9 cellular contexts compared by ENCODE assay signal in genomic region chr20:33005132-33005566, GRCh38. TPM values are rescaled to one million over a fixed set of nuclear protein-coding genes. Genes with fewer than 3 reads are reported as not detected.
DNase-seq lines count a peak whose midpoint lies in the region; ATAC-seq and TF ChIP-seq lines count a peak whose summit lies in the region.
"Had no signal": no experiment of that assay in that cellular context is flagged by ENCODE, and none has a peak within 500 bp of the region (broad histone marks: within the 10 kb centered on the region; RNA-seq: fewer than 3 reads in every experiment).

No MANE protein-coding gene starts in this region.

- POLR2A ChIA-PET in OCI-LY7 (lab: Charles Lee): no interaction called here

- H3K36me3 ChIP-seq in heart left ventricle (no peaks in the 10 kb centered on the region), OCI-LY7 (ENCODE audit: insufficient read depth, low read length) (no peaks in the 10 kb centered on the region), testis (ENCODE audit: low read depth, missing control alignments) (no peaks in the 10 kb centered on the region)

- no peaks in the 10 kb centered on the region for H3K9me2 ChIP-seq in OCI-LY7 (ENCODE audit: insufficient read depth, low read length)

- DNase-seq in heart left ventricle (no peak), Right ventricle myocardium inferior (ENCODE audit: missing footprints) (no peak), OCI-LY7 (ENCODE audit: low spot score) (peak; percentile 41), epithelial cell of esophagus (ENCODE audit: low read depth) (no peak), testis (no peak)
- DNase-seq: NCI-H2081 treated with DMSO at 0.1 percent for 48 hours had no signal

- no peaks in the 10 kb centered on the region for H3K79me2 ChIP-seq in OCI-LY7 (ENCODE audit: insufficient read depth, low read depth, low read length)

- H3K9me3 ChIP-seq in heart left ventricle (peaks cover 0 to 8% (median 0%) of the 10 kb centered on the region in 12 donors), OCI-LY7 (ENCODE audit: low read length) (peaks cover 8% of the 10 kb centered on the region; the same call in 1 of the 2 replicates), testis (no peaks in the 10 kb centered on the region)

- no TSS peak for BruUV-seq in OCI-LY7 (replicated peaks; lab: Mats Ljungman, UMichigan)

- no peaks in the 10 kb centered on the region for H4K20me1 ChIP-seq in OCI-LY7 (ENCODE audit: insufficient read depth, low read length)

- WGBS in heart left ventricle, 4 donors: 51 to 58% (median 54%) methylated on average over 4 of the region's 4 CpGs
- 48 to 51% methylated on average over 4 of the region's 4 CpGs for WGBS in testis, 2 donors

- TF ChIP-seq POLR2A in heart left ventricle (IDR thresholded peaks at IDR 0.05) (no peak), testis (IDR thresholded peaks at IDR 0.05) (no peak)

- no peak overlapping the region for H3K27ac ChIP-seq in heart left ventricle
- H3K27ac ChIP-seq in OCI-LY7 (ENCODE audit: low read depth, low read length, poor library complexity, severe bottlenecking): no peak overlapping the region
- H3K27ac ChIP-seq in testis: no peak overlapping the region

- intact Hi-C loops in heart left ventricle (cut with DNase I) (no loop called here), Right ventricle myocardium inferior (cut with DNase I) (no loop called here), OCI-LY7 (cut with micrococcal nuclease; ENCODE audit: unreplicated experiment) (loop anchor here (1.0 kb wide), 1 partner anchor 103 kb away; no protein-coding TSS in a partner anchor), testis (cut with DNase I; ENCODE audit: low total_unique reads) (no loop called here)

- TF ChIP-seq CTCF in heart left ventricle (IDR thresholded peaks at IDR 0.05): peak in 7 of 12 donors; percentile 13 to 55 (median 22)
- TF ChIP-seq CTCF in OCI-LY7 (conservative IDR thresholded peaks at IDR 0.05; ENCODE audit: low read length): peak; percentile 81
- TF ChIP-seq CTCF in epithelial cell of esophagus (IDR thresholded peaks at IDR 0.05; ENCODE audit: insufficient read depth, low read depth, low read length, missing control alignments): peak; percentile 16
- peak in 2 of 3 experiments; percentile 62 to 78 for TF ChIP-seq CTCF in testis (IDR thresholded peaks at IDR 0.05)

- no peak overlapping the region for H3K4me2 ChIP-seq in OCI-LY7 (ENCODE audit: low read length)

- H2AFZ ChIP-seq in OCI-LY7 (ENCODE audit: low read length): no peak overlapping the region

- H3K27me3 ChIP-seq in heart left ventricle (no peaks in the 10 kb centered on the region), testis (no peaks in the 10 kb centered on the region)

- CTCF ChIA-PET in OCI-LY7 (lab: Charles Lee; ENCODE audit: unreplicated experiment): no interaction called here

- ATAC-seq in heart left ventricle (no peak), Right ventricle myocardium inferior (no peak), GM18907 (IDR thresholded peaks at IDR 0.05; ENCODE audit: unreplicated experiment) (no peak), HG03354 (IDR thresholded peaks at IDR 0.05; ENCODE audit: poor library complexity, severe bottlenecking, unreplicated experiment) (no peak), HG02610 (IDR thresholded peaks at IDR 0.05; ENCODE audit: unreplicated experiment) (no peak)

- H3K4me3 ChIP-seq in heart left ventricle (no peak overlapping the region), OCI-LY7 (ENCODE audit: low read depth, low read length, poor library complexity, severe bottlenecking) (no peak overlapping the region), epithelial cell of esophagus (ENCODE audit: low read length) (no peak overlapping the region), testis (no peak overlapping the region)

- H3K4me1 ChIP-seq in heart left ventricle (no peaks in the 10 kb centered on the region), OCI-LY7 (ENCODE audit: insufficient read depth, low read length, poor library complexity, severe bottlenecking) (no peaks in the 10 kb centered on the region), testis (no peaks in the 10 kb centered on the region)

RNA-seq across cellular contexts. Expression of gene SUN5, which starts 0.9 kb away (rescaled TPM):
- total RNA-seq in heart left ventricle: not detected
- polyA plus RNA-seq in heart left ventricle: not detected
- not detected for total RNA-seq in Right ventricle myocardium inferior
- total RNA-seq in OCI-LY7 (2014; rRNA removed; shearing (Covaris generic)): not detected in 2 replicates
- total RNA-seq in OCI-LY7 (2022): not detected in 2 replicates
- total RNA-seq in testis: 10 to 100 TPM; 19.0 to 29.1 TPM
- polyA plus RNA-seq in testis (ENCODE audit: insufficient read depth, low read depth, low replicate concordance): 59.7 TPM

RNA-seq across cellular contexts. Expression of gene BPIFB2, which starts 2.4 kb away (rescaled TPM):
- total RNA-seq in heart left ventricle (not detected), Right ventricle myocardium inferior (not detected), OCI-LY7 (2022) (not detected in 2 replicates), testis (1 to 10 TPM in 1 of 2 donors, under 1 TPM in 1; 0.56 to 1.4 TPM)
- polyA plus RNA-seq in heart left ventricle (not detected), testis (ENCODE audit: insufficient read depth, low read depth, low replicate concordance) (1.6 TPM)
- total RNA-seq in OCI-LY7 (2014; rRNA removed; shearing (Covaris generic)): not detected in 2 replicates

RNA-seq across cellular contexts. Expression of gene BPIFB6, which starts 26.3 kb away (rescaled TPM):
- total RNA-seq in heart left ventricle: not detected
- polyA plus RNA-seq in heart left ventricle: not detected
- total RNA-seq in Right ventricle myocardium inferior: not detected
- not detected in 2 replicates for total RNA-seq in OCI-LY7 (2014; rRNA removed; shearing (Covaris generic))
- total RNA-seq in OCI-LY7 (2022): not detected in 2 replicates
- total RNA-seq in testis: under 1 TPM in 1 of 2 donors, not detected in 1; 0.24 TPM
- not detected for polyA plus RNA-seq in testis (ENCODE audit: insufficient read depth, low read depth, low replicate concordance)

RNA-seq across cellular contexts. Expression of gene BPIFB3, which starts 48.6 kb away (rescaled TPM):
- total RNA-seq in heart left ventricle: not detected
- not detected for polyA plus RNA-seq in heart left ventricle
- total RNA-seq in Right ventricle myocardium inferior: not detected
- total RNA-seq in OCI-LY7 (2014; rRNA removed; shearing (Covaris generic)): not detected in 2 replicates
- total RNA-seq in OCI-LY7 (2022): not detected in 2 replicates
- total RNA-seq in testis: under 1 TPM; 0.47 to 0.74 TPM
- polyA plus RNA-seq in testis (ENCODE audit: insufficient read depth, low read depth, low replicate concordance): 0.87 TPM

Comparison
In these comparisons a context has a peak if more than half of its experiments do, and no peak if none do; other contexts are left out.
1. CTCF ChIP-seq: peak in every context shown above with its lines; median percentile 81 in OCI-LY7; 70 in testis; 22 in heart left ventricle; 16 in epithelial cell of esophagus.
2. RNA of gene SUN5, which starts 0.9 kb away (total RNA-seq): 19.0 to 29.1 TPM in testis; not detected in heart left ventricle, not detected in Right ventricle myocardium inferior (single experiment) and not detected in OCI-LY7; every median in the first group is over 10 times any median in the second.